ENCODE assay signal across 1 cellular context in the genomic region with DNA sequence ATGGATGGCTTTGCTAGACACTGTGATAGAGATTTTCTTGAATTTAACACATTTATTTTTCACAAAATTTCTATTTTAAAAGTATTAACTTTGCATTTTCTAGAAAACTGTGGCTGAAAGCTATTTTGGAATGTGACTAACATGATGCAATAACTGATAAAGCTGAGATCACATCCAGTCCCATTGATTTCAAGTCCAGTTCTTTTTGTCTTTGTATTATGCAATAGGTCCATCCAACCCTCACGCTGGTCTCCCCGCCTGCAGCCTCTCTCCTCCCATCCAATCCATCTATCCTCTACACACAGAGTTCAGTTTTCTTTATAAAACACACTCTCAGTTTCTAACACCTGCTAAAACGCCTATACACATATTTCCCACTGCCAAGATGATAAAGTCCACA.
TF ChIP-seq lines count a peak whose summit lies in the region.

No MANE protein-coding gene starts in this region.

TF ChIP-seq in liver, 16 proteins besides CTCF, POLR2A, EP300 and RAD21 (continued from another document):
- TF ChIP-seq, protein P1, sequence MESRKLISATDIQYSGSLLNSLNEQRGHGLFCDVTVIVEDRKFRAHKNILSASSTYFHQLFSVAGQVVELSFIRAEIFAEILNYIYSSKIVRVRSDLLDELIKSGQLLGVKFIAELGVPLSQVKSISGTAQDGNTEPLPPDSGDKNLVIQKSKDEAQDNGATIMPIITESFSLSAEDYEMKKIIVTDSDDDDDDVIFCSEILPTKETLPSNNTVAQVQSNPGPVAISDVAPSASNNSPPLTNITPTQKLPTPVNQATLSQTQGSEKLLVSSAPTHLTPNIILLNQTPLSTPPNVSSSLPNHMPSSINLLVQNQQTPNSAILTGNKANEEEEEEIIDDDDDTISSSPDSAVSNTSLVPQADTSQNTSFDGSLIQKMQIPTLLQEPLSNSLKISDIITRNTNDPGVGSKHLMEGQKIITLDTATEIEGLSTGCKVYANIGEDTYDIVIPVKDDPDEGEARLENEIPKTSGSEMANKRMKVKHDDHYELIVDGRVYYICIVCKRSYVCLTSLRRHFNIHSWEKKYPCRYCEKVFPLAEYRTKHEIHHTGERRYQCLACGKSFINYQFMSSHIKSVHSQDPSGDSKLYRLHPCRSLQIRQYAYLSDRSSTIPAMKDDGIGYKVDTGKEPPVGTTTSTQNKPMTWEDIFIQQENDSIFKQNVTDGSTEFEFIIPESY (IDR thresholded peaks at IDR 0.05): peak; percentile 59
- TF ChIP-seq, protein P2, sequence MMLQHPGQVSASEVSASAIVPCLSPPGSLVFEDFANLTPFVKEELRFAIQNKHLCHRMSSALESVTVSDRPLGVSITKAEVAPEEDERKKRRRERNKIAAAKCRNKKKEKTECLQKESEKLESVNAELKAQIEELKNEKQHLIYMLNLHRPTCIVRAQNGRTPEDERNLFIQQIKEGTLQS (IDR thresholded peaks at IDR 0.05): peak; percentile 83
- TF ChIP-seq YY1 (IDR thresholded peaks at IDR 0.05) (peak; percentile 39), JUND (IDR thresholded peaks at IDR 0.05) (peak; percentile 72 to 79), SP1 (IDR thresholded peaks at IDR 0.05) (peak; percentile 12), FOXA2 (IDR thresholded peaks at IDR 0.05) (no peak), HNF4G (IDR thresholded peaks at IDR 0.05) (no peak), RXRA (IDR thresholded peaks at IDR 0.05) (peak in 1 of 2 donors; percentile 56), FOXA1 (IDR thresholded peaks at IDR 0.05) (no peak), HNF4A (conservative IDR thresholded peaks at IDR 0.05) (peak; percentile 67 to 77)
- TF ChIP-seq, protein P3, sequence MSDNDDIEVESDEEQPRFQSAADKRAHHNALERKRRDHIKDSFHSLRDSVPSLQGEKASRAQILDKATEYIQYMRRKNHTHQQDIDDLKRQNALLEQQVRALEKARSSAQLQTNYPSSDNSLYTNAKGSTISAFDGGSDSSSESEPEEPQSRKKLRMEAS (IDR thresholded peaks at IDR 0.05): peak; percentile 28
- TF ChIP-seq, protein P4, sequence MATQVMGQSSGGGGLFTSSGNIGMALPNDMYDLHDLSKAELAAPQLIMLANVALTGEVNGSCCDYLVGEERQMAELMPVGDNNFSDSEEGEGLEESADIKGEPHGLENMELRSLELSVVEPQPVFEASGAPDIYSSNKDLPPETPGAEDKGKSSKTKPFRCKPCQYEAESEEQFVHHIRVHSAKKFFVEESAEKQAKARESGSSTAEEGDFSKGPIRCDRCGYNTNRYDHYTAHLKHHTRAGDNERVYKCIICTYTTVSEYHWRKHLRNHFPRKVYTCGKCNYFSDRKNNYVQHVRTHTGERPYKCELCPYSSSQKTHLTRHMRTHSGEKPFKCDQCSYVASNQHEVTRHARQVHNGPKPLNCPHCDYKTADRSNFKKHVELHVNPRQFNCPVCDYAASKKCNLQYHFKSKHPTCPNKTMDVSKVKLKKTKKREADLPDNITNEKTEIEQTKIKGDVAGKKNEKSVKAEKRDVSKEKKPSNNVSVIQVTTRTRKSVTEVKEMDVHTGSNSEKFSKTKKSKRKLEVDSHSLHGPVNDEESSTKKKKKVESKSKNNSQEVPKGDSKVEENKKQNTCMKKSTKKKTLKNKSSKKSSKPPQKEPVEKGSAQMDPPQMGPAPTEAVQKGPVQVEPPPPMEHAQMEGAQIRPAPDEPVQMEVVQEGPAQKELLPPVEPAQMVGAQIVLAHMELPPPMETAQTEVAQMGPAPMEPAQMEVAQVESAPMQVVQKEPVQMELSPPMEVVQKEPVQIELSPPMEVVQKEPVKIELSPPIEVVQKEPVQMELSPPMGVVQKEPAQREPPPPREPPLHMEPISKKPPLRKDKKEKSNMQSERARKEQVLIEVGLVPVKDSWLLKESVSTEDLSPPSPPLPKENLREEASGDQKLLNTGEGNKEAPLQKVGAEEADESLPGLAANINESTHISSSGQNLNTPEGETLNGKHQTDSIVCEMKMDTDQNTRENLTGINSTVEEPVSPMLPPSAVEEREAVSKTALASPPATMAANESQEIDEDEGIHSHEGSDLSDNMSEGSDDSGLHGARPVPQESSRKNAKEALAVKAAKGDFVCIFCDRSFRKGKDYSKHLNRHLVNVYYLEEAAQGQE (IDR thresholded peaks at IDR 0.05): no peak
TF ChIP-seq in liver: peak in this region for 8.
